12 cellular contexts compared by ENCODE assay signal in genomic region chr10:22823109-22823508, GRCh38.
DNase-seq lines count a peak whose midpoint lies in the region; ATAC-seq and TF ChIP-seq lines count a peak whose summit lies in the region.
"Had no signal": no experiment of that assay in that cellular context is flagged by ENCODE, and none has a peak within 500 bp of the region (broad histone marks: within the 10 kb centered on the region; RNA-seq: fewer than 3 reads in every experiment).

No MANE protein-coding gene starts in this region.

- H3K4me3 ChIP-seq in smooth muscle cell = no peak overlapping the region
- H3K4me3 ChIP-seq: skin epidermis had no signal

- ATAC-seq in GM19351 (IDR thresholded peaks at IDR 0.05; ENCODE audit: unreplicated experiment) = peak; percentile 90
- ATAC-seq in HG03442 (IDR thresholded peaks at IDR 0.05; ENCODE audit: unreplicated experiment) = peak; percentile 78
- ATAC-seq in GM21381 (IDR thresholded peaks at IDR 0.05; ENCODE audit: unreplicated experiment) = no peak

- H3K9me3 Mint-ChIP-seq in chondrocyte (ENCODE audit: low read depth) = peaks cover 3% of the 10 kb centered on the region
- H3K9me3 Mint-ChIP-seq in activated T-helper 1 cell treated with anti-CD3 and anti-CD28 coated beads, Interleukin-12 subunit alpha, Interleukin-12 subunit beta, Interleukin-2, Interleukin-4 antibody, amounts not matched to agents 30 ng/mL and 10 ng/mL and 1 ng/mL, durations not matched to agents 14 hours and 24 hours and 36 hours = no peaks in the 10 kb centered on the region

- H3K4me1 Mint-ChIP-seq in chondrocyte (ENCODE audit: low read depth) = peaks cover 34% of the 10 kb centered on the region
- H3K4me1 Mint-ChIP-seq in activated T-helper 1 cell treated with anti-CD3 and anti-CD28 coated beads, Interleukin-12 subunit alpha, Interleukin-12 subunit beta, Interleukin-2, Interleukin-4 antibody, amounts not matched to agents 30 ng/mL and 10 ng/mL and 1 ng/mL, durations not matched to agents 14 hours and 24 hours and 36 hours (ENCODE audit: low read depth) = no peaks in the 10 kb centered on the region

- no peak overlapping the region for H3K4me3 Mint-ChIP-seq in chondrocyte (ENCODE audit: unreplicated experiment)
- no peak overlapping the region for H3K4me3 Mint-ChIP-seq in activated T-helper 1 cell treated with anti-CD3 and anti-CD28 coated beads, Interleukin-12 subunit alpha, Interleukin-12 subunit beta, Interleukin-2, Interleukin-4 antibody, amounts not matched to agents 30 ng/mL and 10 ng/mL and 1 ng/mL, durations not matched to agents 14 hours and 24 hours and 36 hours
- H3K4me3 Mint-ChIP-seq: activated naive CD8-positive, alpha-beta T cell had no signal

- H3K36me3 ChIP-seq in smooth muscle cell (ENCODE audit: low read depth) = no peaks in the 10 kb centered on the region

- H2AFZ ChIP-seq in smooth muscle cell (ENCODE audit: low read depth) = no peak overlapping the region

- H3F3A ChIP-seq in smooth muscle cell (ENCODE audit: low read depth) = no peaks in the 10 kb centered on the region

- no peaks in the 10 kb centered on the region for H3K79me2 ChIP-seq in smooth muscle cell (ENCODE audit: low read depth)

- peak overlapping the region; percentile 75 for H3K27ac ChIP-seq in smooth muscle cell (ENCODE audit: low read depth)
- H3K27ac ChIP-seq: skin epidermis had no signal

- H3K27me3 Mint-ChIP-seq in chondrocyte (ENCODE audit: low read depth) = no peaks in the 10 kb centered on the region
- peaks cover 6% of the 10 kb centered on the region for H3K27me3 Mint-ChIP-seq in activated T-helper 1 cell treated with anti-CD3 and anti-CD28 coated beads, Interleukin-12 subunit alpha, Interleukin-12 subunit beta, Interleukin-2, Interleukin-4 antibody, amounts not matched to agents 30 ng/mL and 10 ng/mL and 1 ng/mL, durations not matched to agents 14 hours and 24 hours and 36 hours (ENCODE audit: insufficient read depth)
- H3K27me3 Mint-ChIP-seq: activated naive CD8-positive, alpha-beta T cell had no signal

- H3K4me1 ChIP-seq in smooth muscle cell (ENCODE audit: low read depth) = peaks cover 3% of the 10 kb centered on the region

- intact Hi-C loops in activated T-helper 1 cell treated with anti-CD3 and anti-CD28 coated beads, Interleukin-12 subunit alpha, Interleukin-12 subunit beta, Interleukin-2, Interleukin-4 antibody, amounts not matched to agents 30 ng/mL and 10 ng/mL and 1 ng/mL, durations not matched to agents 14 hours and 24 hours and 36 hours (cut with micrococcal nuclease) = no loop called here

- peak overlapping the region; percentile 56 for H3K4me2 ChIP-seq in smooth muscle cell

- H3K27ac Mint-ChIP-seq in chondrocyte (ENCODE audit: unreplicated experiment) = peak overlapping the region; percentile 2
- H3K27ac Mint-ChIP-seq in activated T-helper 1 cell treated with anti-CD3 and anti-CD28 coated beads, Interleukin-12 subunit alpha, Interleukin-12 subunit beta, Interleukin-2, Interleukin-4 antibody, amounts not matched to agents 30 ng/mL and 10 ng/mL and 1 ng/mL, durations not matched to agents 14 hours and 24 hours and 36 hours = no peak overlapping the region
- H3K27ac Mint-ChIP-seq: activated naive CD8-positive, alpha-beta T cell had no signal

- no peaks in the 10 kb centered on the region for H3K27me3 ChIP-seq in smooth muscle cell (ENCODE audit: low read depth)

- no peaks in the 10 kb centered on the region for H4K20me1 ChIP-seq in smooth muscle cell (ENCODE audit: low read depth)

- no peak overlapping the region for H3K9ac ChIP-seq in smooth muscle cell (ENCODE audit: low read depth)

- TF ChIP-seq CTCF in chondrocyte (IDR thresholded peaks at IDR 0.05) = no peak
- TF ChIP-seq CTCF in smooth muscle cell (IDR thresholded peaks at IDR 0.05; ENCODE audit: borderline replicate concordance, insufficient read depth, poor library complexity, severe bottlenecking) = no peak

- H3K36me3 Mint-ChIP-seq in chondrocyte (ENCODE audit: low read depth) = no peaks in the 10 kb centered on the region
- no peaks in the 10 kb centered on the region for H3K36me3 Mint-ChIP-seq in activated T-helper 1 cell treated with anti-CD3 and anti-CD28 coated beads, Interleukin-12 subunit alpha, Interleukin-12 subunit beta, Interleukin-2, Interleukin-4 antibody, amounts not matched to agents 30 ng/mL and 10 ng/mL and 1 ng/mL, durations not matched to agents 14 hours and 24 hours and 36 hours (ENCODE audit: low read depth)

- no peak for DNase-seq in chondrocyte (ENCODE audit: low spot score)
- no peak for DNase-seq in smooth muscle cell (lab: John Stamatoyannopoulos, UW; ENCODE audit: unreplicated experiment)
- no peak for DNase-seq in stimulated activated naive CD4-positive, alpha-beta T cell treated with Interleukin-2 at 50 U/mL for 16 hours (lab: John Stamatoyannopoulos, UW)
- DNase-seq in activated T-helper 1 cell treated with anti-CD3 and anti-CD28 coated beads, Interleukin-12 subunit alpha, Interleukin-12 subunit beta, Interleukin-2, Interleukin-4 antibody, amounts not matched to agents 30 ng/mL and 10 ng/mL and 1 ng/mL, durations not matched to agents 14 hours and 24 hours and 36 hours (ENCODE audit: low spot score) = no peak
- no peak for DNase-seq in SKM-1 treated with dmso at 0.1 percent for 144 hours (lab: John Stamatoyannopoulos, UW; ENCODE audit: unreplicated experiment)
- DNase-seq: NCI-H1092, trophoblast cell had no signal

- no peaks in the 10 kb centered on the region for H3K9me3 ChIP-seq in smooth muscle cell (replicated peaks; ENCODE audit: low read depth)
